Comparison of ENCODE assay signal across 21 cellular contexts in genomic region chr7:739455-739963, GRCh38.
"Had no signal": no experiment of that assay in that cellular context is flagged by ENCODE, and none has a peak within 500 bp of the region (broad histone marks: within the 10 kb centered on the region; RNA-seq: fewer than 3 reads in every experiment).

No MANE protein-coding gene starts in this region.

- FAIRE-seq: bronchial epithelial cell, keratinocyte, urothelium cell line had no signal

- H3K4me3 ChIP-seq: SK-N-MC, thyroid gland had no signal

- H3K27ac ChIP-seq: epithelial cell of prostate, parathyroid adenoma, SK-N-MC, thyroid gland had no signal

- ATAC-seq: activated CD4-positive, CD25-positive, alpha-beta regulatory T cell treated with anti-CD3 and anti-CD28 coated beads, Interleukin-2, amount 50 U/mL, for 24 hours; activated CD8-positive, alpha-beta T cell treated with anti-CD3 and anti-CD28 coated beads, Interleukin-2, amount 10 ng/mL, durations not matched to agents 7 days and 5 days; T-helper 17 cell had no signal

- DNase-seq: activated CD4-positive, alpha-beta T cell treated with anti-CD3 and anti-CD28 coated beads, Interleukin-2, amount 10 ng/mL, durations not matched to agents 24 days and 14 days; activated CD8-positive, alpha-beta T cell treated with anti-CD3 and anti-CD28 coated beads, Interleukin-2, amount 10 ng/mL, durations not matched to agents 7 days and 5 days; activated naive CD4-positive, alpha-beta T cell; activated naive CD8-positive, alpha-beta T cell treated with anti-CD3 and anti-CD28 coated beads for 36 hours; activated T-cell treated with anti-CD3 and anti-CD28 coated beads, Interleukin-2, amount 50 U/mL, for 1 hour; amygdala; cerebellar nuclear complex; cortex of kidney; mammary epithelial cell; nucleus accumbens; stimulated activated CD4-positive, alpha-beta T cell treated with anti-CD3 and anti-CD28 coated beads, Interleukin-4, amount 100 ng/mL, for 4 hours; SW 1271; T-helper 17 cell; thyroid gland had no signal

- H3K9me3 ChIP-seq: thyroid gland had no signal

- H3K4me1 ChIP-seq: parathyroid adenoma had no signal

- H3K27me3 ChIP-seq: thyroid gland had no signal
